23 cellular contexts compared by ENCODE assay signal in genomic region chr9:114717908-114718486, GRCh38. TPM values are rescaled to one million over a fixed set of nuclear protein-coding genes. Genes with fewer than 3 reads are reported as not detected.
DNase-seq lines count a peak whose midpoint lies in the region; ATAC-seq and TF ChIP-seq lines count a peak whose summit lies in the region.
"Had no signal": no experiment of that assay in that cellular context is flagged by ENCODE, and none has a peak within 500 bp of the region (broad histone marks: within the 10 kb centered on the region; RNA-seq: fewer than 3 reads in every experiment).

No MANE protein-coding gene starts in this region.

- H3K9me3 ChIP-seq in HEK293 (ENCODE audit: control insufficient read depth, insufficient read depth, low read depth, low read length): no peaks in the 10 kb centered on the region
- H3K9me3 ChIP-seq: ovary, thoracic aorta had no signal

- H3K27ac Mint-ChIP-seq in activated T-helper 2 cell treated with anti-CD3 and anti-CD28 coated beads, Interferon-gamma antibody, Interleukin-2, Interleukin-4, amounts not matched to agents 10 μg/mL and 5 μg/mL and 100 μg/mL, durations not matched to agents 14 hours and 24 hours and 36 hours: peak overlapping the region; percentile 94
- peak overlapping the region; percentile 14 for H3K27ac Mint-ChIP-seq in glutamatergic neuron (ENCODE audit: unreplicated experiment)

- H3K4me1 Mint-ChIP-seq in activated T-cell treated with anti-CD3 and anti-CD28 coated beads, Interleukin-2, amount 50 U/mL, for 4 hours (ENCODE audit: low read depth): peaks cover 47% of the 10 kb centered on the region
- peaks cover 68% of the 10 kb centered on the region for H3K4me1 Mint-ChIP-seq in activated T-helper 2 cell treated with anti-CD3 and anti-CD28 coated beads, Interferon-gamma antibody, Interleukin-2, Interleukin-4, amounts not matched to agents 10 μg/mL and 5 μg/mL and 100 μg/mL, durations not matched to agents 14 hours and 24 hours and 36 hours (ENCODE audit: low read depth)
- peaks cover 26% of the 10 kb centered on the region for H3K4me1 Mint-ChIP-seq in glutamatergic neuron (ENCODE audit: low read depth, unreplicated experiment)

- H3K36me3 Mint-ChIP-seq in activated T-cell treated with anti-CD3 and anti-CD28 coated beads, Interleukin-2, amount 50 U/mL, for 4 hours (ENCODE audit: insufficient read depth): no peaks in the 10 kb centered on the region
- peaks cover 41% of the 10 kb centered on the region for H3K36me3 Mint-ChIP-seq in activated T-helper 2 cell treated with anti-CD3 and anti-CD28 coated beads, Interferon-gamma antibody, Interleukin-2, Interleukin-4, amounts not matched to agents 10 μg/mL and 5 μg/mL and 100 μg/mL, durations not matched to agents 14 hours and 24 hours and 36 hours (ENCODE audit: low read depth)
- H3K36me3 Mint-ChIP-seq in glutamatergic neuron (ENCODE audit: unreplicated experiment): peaks cover 5% of the 10 kb centered on the region

- no peak overlapping the region for H3K4me3 ChIP-seq in HEK293 (ENCODE audit: low read depth, low read length)
- H3K4me3 ChIP-seq: ovary, right atrium auricular region, thoracic aorta had no signal

- POLR2A ChIA-PET in HEK293 (lab: Yijun Ruan, JAX): no interaction called here

- TF ChIP-seq CTCF in HEK293 (tag by site-specific recombination; IDR thresholded peaks at IDR 0.05): no peak
- TF ChIP-seq CTCF in glutamatergic neuron (IDR thresholded peaks at IDR 0.05; ENCODE audit: partially characterized antibody, unreplicated experiment): no peak

- no peaks in the 10 kb centered on the region for H3K36me3 ChIP-seq in HEK293 (ENCODE audit: control insufficient read depth in 2 of 2, insufficient read depth in 1 of 2, low read length in 2 of 2)
- H3K36me3 ChIP-seq: ovary, right atrium auricular region, thoracic aorta had no signal

- peaks cover 4% of the 10 kb centered on the region for H3K27me3 Mint-ChIP-seq in activated T-cell treated with anti-CD3 and anti-CD28 coated beads, Interleukin-2, amount 50 U/mL, for 4 hours (ENCODE audit: low read depth)
- H3K27me3 Mint-ChIP-seq in activated T-helper 2 cell treated with anti-CD3 and anti-CD28 coated beads, Interferon-gamma antibody, Interleukin-2, Interleukin-4, amounts not matched to agents 10 μg/mL and 5 μg/mL and 100 μg/mL, durations not matched to agents 14 hours and 24 hours and 36 hours (ENCODE audit: low read depth): no peaks in the 10 kb centered on the region
- peaks cover 8% of the 10 kb centered on the region for H3K27me3 Mint-ChIP-seq in glutamatergic neuron (ENCODE audit: unreplicated experiment)

- CTCF ChIA-PET in HEK293 (lab: Yijun Ruan, JAX): interaction anchor here (0.7 to 0.8 kb wide), 2 partner anchors 22 to 287 kb away, joined by 3 to 4 read pairs; no protein-coding TSS in a partner anchor

- peaks cover 3% of the 10 kb centered on the region for H3K9me3 Mint-ChIP-seq in activated T-cell treated with anti-CD3 and anti-CD28 coated beads, Interleukin-2, amount 50 U/mL, for 4 hours
- H3K9me3 Mint-ChIP-seq in activated T-helper 2 cell treated with anti-CD3 and anti-CD28 coated beads, Interferon-gamma antibody, Interleukin-2, Interleukin-4, amounts not matched to agents 10 μg/mL and 5 μg/mL and 100 μg/mL, durations not matched to agents 14 hours and 24 hours and 36 hours: peaks cover 20% of the 10 kb centered on the region
- H3K9me3 Mint-ChIP-seq in glutamatergic neuron (ENCODE audit: unreplicated experiment): peaks cover 11% of the 10 kb centered on the region
- H3K9me3 Mint-ChIP-seq: naive thymus-derived CD8-positive, alpha-beta T cell had no signal

- no peak overlapping the region for H3K27ac ChIP-seq in HEK293 (ENCODE audit: extremely low read depth, low read depth, low read length)
- H3K27ac ChIP-seq: ovary, right atrium auricular region, thoracic aorta, VCaP had no signal

- intact Hi-C loops in activated T-helper 2 cell treated with anti-CD3 and anti-CD28 coated beads, Interferon-gamma antibody, Interleukin-2, Interleukin-4, amounts not matched to agents 10 μg/mL and 5 μg/mL and 100 μg/mL, durations not matched to agents 14 hours and 24 hours and 36 hours (cut with micrococcal nuclease): loop anchor here (1.0 to 5.0 kb wide), 4 partner anchors 9 to 233 kb away; partner anchors contain the start of gene TEX48

- peak overlapping the region; percentile 4 for H3K4me3 Mint-ChIP-seq in activated T-cell treated with anti-CD3 and anti-CD28 coated beads, Interleukin-2, amount 50 U/mL, for 4 hours
- H3K4me3 Mint-ChIP-seq in activated T-helper 2 cell treated with anti-CD3 and anti-CD28 coated beads, Interferon-gamma antibody, Interleukin-2, Interleukin-4, amounts not matched to agents 10 μg/mL and 5 μg/mL and 100 μg/mL, durations not matched to agents 14 hours and 24 hours and 36 hours (ENCODE audit: low read depth): peak overlapping the region; percentile 58
- peak overlapping the region; percentile 17 for H3K4me3 Mint-ChIP-seq in glutamatergic neuron (ENCODE audit: unreplicated experiment)

- DNase-seq in activated T-cell treated with anti-CD3 and anti-CD28 coated beads, Interleukin-2, amount 50 U/mL, for 4 hours: no peak
- no peak for DNase-seq in activated T-cell treated with anti-CD3 and anti-CD28 coated beads for 4 hours
- no peak for DNase-seq in activated T-helper 2 cell treated with anti-CD3 and anti-CD28 coated beads, Interferon-gamma antibody, Interleukin-2, Interleukin-4, amounts not matched to agents 10 μg/mL and 5 μg/mL and 100 μg/mL, durations not matched to agents 14 hours and 24 hours and 36 hours (ENCODE audit: low spot score)
- no peak for DNase-seq in glutamatergic neuron
- DNase-seq in hepatic stellate cell (ENCODE audit: low spot score): no peak
- DNase-seq in NCI-H510A treated with DMSO at 0.1 percent for 48 hours (lab: John Stamatoyannopoulos, UW): no peak
- DNase-seq in stimulated activated CD4-positive, alpha-beta T cell treated with anti-CD3 and anti-CD28 coated beads, Interleukin-4, amount 100 ng/mL, for 24 hours: no peak
- DNase-seq: activated gamma-delta T cell, C1 segment of cervical spinal cord, mesendoderm, NCI-H187, NCI-H2227 treated with DMSO at 0.1 percent for 48 hours, NCI-H774, ovary, SHP77 treated with DMSO at 0.1 percent for 48 hours had no signal

- 0 out of 2 replicates have a peak, but pooled peaks cover 2% of the 10 kb centered on the region for H3K4me1 ChIP-seq in HEK293 (ENCODE audit: control insufficient read depth, insufficient read depth, low read length)
- H3K4me1 ChIP-seq: right atrium auricular region had no signal

- ATAC-seq in activated T-cell treated with anti-CD3 and anti-CD28 coated beads, Interleukin-2, amount 50 U/mL, for 4 hours: no peak

TF ChIP-seq in HEK293, 187 proteins besides CTCF, POLR2A, EP300 and RAD21:
- TF ChIP-seq REPIN1 (tag by site-specific recombination; IDR thresholded peaks at IDR 0.05; ENCODE audit: low read depth) (no peak), GFI1B (tag by site-specific recombination; IDR thresholded peaks at IDR 0.05) (no peak), KLF17 (tag by site-specific recombination; IDR thresholded peaks at IDR 0.05) (peak; percentile 31; the same call in 1 of the 2 replicates), ZNF596 (tag by site-specific recombination; IDR thresholded peaks at IDR 0.05) (peak; percentile 86), ZNF629 (tag by site-specific recombination; IDR thresholded peaks at IDR 0.05) (0 out of 2 replicates have a peak, but pooled peaks have one; percentile 15)

RNA-seq across cellular contexts. Expression of gene TEX48, which starts 36.0 kb away (rescaled TPM):
- under 1 TPM in 1 of 3 donors, not detected in 2; 0.42 TPM for total RNA-seq in activated T-cell treated with anti-CD3 and anti-CD28 coated beads, Interleukin-2, amount 50 U/mL, for 4 hours
- 0.41 and 0.68 TPM in 2 replicates for total RNA-seq in activated T-helper 2 cell treated with anti-CD3 and anti-CD28 coated beads, Interferon-gamma antibody, Interleukin-2, Interleukin-4, amounts not matched to agents 10 μg/mL and 5 μg/mL and 100 μg/mL, durations not matched to agents 14 hours and 24 hours and 36 hours
- not detected for total RNA-seq in glutamatergic neuron (ENCODE audit: unreplicated experiment)
- total RNA-seq: fibroblast of lung; left colon; naive thymus-derived CD8-positive, alpha-beta T cell; OCI-LY7; ovary; right atrium auricular region; thoracic aorta had no signal

Comparison
In these comparisons a context has a peak if more than half of its experiments do, and no peak if none do; other contexts are left out.
1. H3K4me3 Mint-ChIP-seq: peak in every context shown above with its lines; median percentile 58 in activated T-helper 2 cell treated with anti-CD3 and anti-CD28 coated beads, Interferon-gamma antibody, Interleukin-2, Interleukin-4, amounts not matched to agents 10 μg/mL and 5 μg/mL and 100 μg/mL, durations not matched to agents 14 hours and 24 hours and 36 hours; 17 in glutamatergic neuron; 4 in activated T-cell treated with anti-CD3 and anti-CD28 coated beads, Interleukin-2, amount 50 U/mL, for 4 hours.